ENCODE assay signal across 8 cellular contexts in genomic region chr15:68578960-68579935, GRCh38. TPM values are rescaled to one million over a fixed set of nuclear protein-coding genes. Genes with fewer than 3 reads are reported as not detected.
DNase-seq lines count a peak whose midpoint lies in the region; ATAC-seq and TF ChIP-seq lines count a peak whose summit lies in the region.

CORO2B (plus strand) TSS chr15:68578993; CDS start chr15:68579263, 270 bp downstream.

- peaks cover 27% of the 10 kb centered on the region for H3K27me3 ChIP-seq in CD8-positive, alpha-beta memory T cell (ENCODE audit: insufficient read depth, low read length, poor library complexity, severe bottlenecking)
- no peaks in the 10 kb centered on the region for H3K27me3 ChIP-seq in Karpas-422 (ENCODE audit: low read length)
- H3K27me3 ChIP-seq in gastroesophageal sphincter, result peaks cover 56% of the 10 kb centered on the region
- peaks cover 100% of the 10 kb centered on the region for H3K27me3 ChIP-seq in neutrophil

- TF ChIP-seq POLR2A in gastroesophageal sphincter (IDR thresholded peaks at IDR 0.05), result no peak

- peak within 1 kb of the TSS; percentile 61; the same call in 1 of the 2 replicates for H3K9ac ChIP-seq in Karpas-422 (ENCODE audit: low read length)

- POLR2A ChIA-PET in CD8-positive, alpha-beta memory T cell (lab: Charles Lee), result no interaction called here

- peaks cover 7 to 16% (median 8%) of the 10 kb centered on the region in 3 donors for H3K4me1 Mint-ChIP-seq in CD8-positive, alpha-beta memory T cell
- H3K4me1 Mint-ChIP-seq in activated T-cell treated with anti-CD3 and anti-CD28 coated beads, Interleukin-2, amount 50 U/mL, for 4 hours (ENCODE audit: low read depth), result peaks cover 12% of the 10 kb centered on the region

- H3K36me3 Mint-ChIP-seq in CD8-positive, alpha-beta memory T cell, result no peaks in the 10 kb centered on the region
- H3K36me3 Mint-ChIP-seq in activated T-cell treated with anti-CD3 and anti-CD28 coated beads, Interleukin-2, amount 50 U/mL, for 4 hours (ENCODE audit: insufficient read depth), result no peaks in the 10 kb centered on the region

- H3K4me3 ChIP-seq in CD8-positive, alpha-beta memory T cell (ENCODE audit: low read length), result peak within 1 kb of the TSS; percentile 59
- H3K4me3 ChIP-seq in Karpas-422 (ENCODE audit: low read length) (peak within 1 kb of the TSS; percentile 47; the same call in 1 of the 2 replicates), gastroesophageal sphincter (peak within 1 kb of the TSS; percentile 31 to 66), neutrophil (ENCODE audit: low read depth in 1 of 2, low read length in 1 of 2) (peak within 1 kb of the TSS; percentile 52 to 69)

- no peaks in the 10 kb centered on the region for H3K9me3 ChIP-seq in CD8-positive, alpha-beta memory T cell (ENCODE audit: low read length)
- H3K9me3 ChIP-seq in Karpas-422 (ENCODE audit: low read length), result no peaks in the 10 kb centered on the region
- H3K9me3 ChIP-seq in gastroesophageal sphincter, result no peaks in the 10 kb centered on the region
- no peaks in the 10 kb centered on the region for H3K9me3 ChIP-seq in neutrophil

- H3K4me3 Mint-ChIP-seq in CD8-positive, alpha-beta memory T cell, result peak within 1 kb of the TSS; percentile 48 to 86 (median 80)
- peak within 1 kb of the TSS; percentile 76 for H3K4me3 Mint-ChIP-seq in activated T-cell treated with anti-CD3 and anti-CD28 coated beads, Interleukin-2, amount 50 U/mL, for 4 hours

- no peak within 1 kb of the TSS for H3K27ac ChIP-seq in CD8-positive, alpha-beta memory T cell (ENCODE audit: low read depth, low read length)
- peak within 1 kb of the TSS; percentile 89 for H3K27ac ChIP-seq in Karpas-422 (ENCODE audit: low read length)
- peak within 1 kb of the TSS; percentile 1 to 88 (median 82) for H3K27ac ChIP-seq in gastroesophageal sphincter
- no peak within 1 kb of the TSS for H3K27ac ChIP-seq in neutrophil

- H3K27me3 Mint-ChIP-seq in CD8-positive, alpha-beta memory T cell, result peaks cover 42 to 60% of the 10 kb centered on the region in 2 donors
- peaks cover 48% of the 10 kb centered on the region for H3K27me3 Mint-ChIP-seq in activated T-cell treated with anti-CD3 and anti-CD28 coated beads, Interleukin-2, amount 50 U/mL, for 4 hours (ENCODE audit: low read depth)

- peaks cover 0 to 2% (median 0%) of the 10 kb centered on the region in 5 donors for H3K9me3 Mint-ChIP-seq in CD8-positive, alpha-beta memory T cell
- H3K9me3 Mint-ChIP-seq in activated T-cell treated with anti-CD3 and anti-CD28 coated beads, Interleukin-2, amount 50 U/mL, for 4 hours, result no peaks in the 10 kb centered on the region

- no peaks in the 10 kb centered on the region for H3K9me2 ChIP-seq in Karpas-422 (replicated peaks; ENCODE audit: insufficient read depth, low read length)

- H3K79me2 ChIP-seq in Karpas-422 (ENCODE audit: low read length), result no peaks in the 10 kb centered on the region

- no peak within 1 kb of the TSS for H2AFZ ChIP-seq in Karpas-422 (ENCODE audit: low read length)

- H4K20me1 ChIP-seq in Karpas-422 (ENCODE audit: insufficient read depth, low read depth, low read length), result no peaks in the 10 kb centered on the region; the same call in 1 of the 2 replicates

- ATAC-seq in activated T-cell treated with anti-CD3 and anti-CD28 coated beads, Interleukin-2, amount 50 U/mL, for 4 hours, result peak; percentile 32 to 47
- peak; percentile 39 for ATAC-seq in gastroesophageal sphincter
- no peak for ATAC-seq in HG02981 (IDR thresholded peaks at IDR 0.05; ENCODE audit: unreplicated experiment)

- CTCF ChIA-PET in CD8-positive, alpha-beta memory T cell (lab: Charles Lee), result interaction anchor here (2.0 kb wide), 1 partner anchor 19 kb away, joined by 4 read pairs; no protein-coding TSS in a partner anchor

- TF ChIP-seq EP300 in gastroesophageal sphincter (IDR thresholded peaks at IDR 0.05), result no peak

- 20% methylated on average over 9 of the region's 96 CpGs; no CpG with 5 or more reads in 1 of the 2 donors for WGBS in gastroesophageal sphincter (ENCODE audit: low coverage in 1 of 2), 2 donors

- peak within 1 kb of the TSS; percentile 68 for H3K4me2 ChIP-seq in Karpas-422 (ENCODE audit: low read depth, low read length, poor library complexity, severe bottlenecking)

- TF ChIP-seq CTCF in gastroesophageal sphincter (IDR thresholded peaks at IDR 0.05) (no peak), neutrophil (IDR thresholded peaks at IDR 0.05) (no peak)

- H3K36me3 ChIP-seq in CD8-positive, alpha-beta memory T cell (ENCODE audit: insufficient read depth, low read length), result no peaks in the 10 kb centered on the region
- H3K36me3 ChIP-seq in Karpas-422 (ENCODE audit: insufficient read depth, low read length), result no peaks in the 10 kb centered on the region
- no peaks in the 10 kb centered on the region for H3K36me3 ChIP-seq in gastroesophageal sphincter
- no peaks in the 10 kb centered on the region for H3K36me3 ChIP-seq in neutrophil

- peak within 1 kb of the TSS in 1 of 8 donors; percentile 52 for H3K27ac Mint-ChIP-seq in CD8-positive, alpha-beta memory T cell

- H3K4me1 ChIP-seq in CD8-positive, alpha-beta memory T cell (ENCODE audit: insufficient read depth, low read length), result peaks cover 7% of the 10 kb centered on the region
- H3K4me1 ChIP-seq in Karpas-422 (ENCODE audit: low read length), result peaks cover 77% of the 10 kb centered on the region
- peaks cover 0 to 35% (median 6%) of the 10 kb centered on the region in 3 donors for H3K4me1 ChIP-seq in gastroesophageal sphincter
- H3K4me1 ChIP-seq in neutrophil (ENCODE audit: control insufficient read depth in 1 of 2, insufficient read depth in 1 of 2, low read depth in 1 of 2, low read length in 1 of 2), result peaks cover 19 to 26% of the 10 kb centered on the region in 2 experiments

- no peak for DNase-seq in CD8-positive, alpha-beta memory T cell
- DNase-seq in Karpas-422 (peak; percentile 44), CD1c-positive myeloid dendritic cell (ENCODE audit: extremely low spot score) (no peak), SIG-M5 treated with dmso at 0.1 percent for 504 hours (lab: John Stamatoyannopoulos, UW; ENCODE audit: unreplicated experiment) (no peak)
- no peak for DNase-seq in activated T-cell treated with anti-CD3 and anti-CD28 coated beads, Interleukin-2, amount 50 U/mL, for 4 hours

RNA-seq across cellular contexts. Expression of gene CORO2B, which starts in this region (rescaled TPM):
- not detected for total RNA-seq in CD8-positive, alpha-beta memory T cell
- not detected for polyA plus RNA-seq in CD8-positive, alpha-beta memory T cell
- 0.26 and 0.69 TPM in 2 replicates for total RNA-seq in Karpas-422 (2014; rRNA removed; shearing (Covaris generic); ENCODE audit: low replicate concordance)
- total RNA-seq in activated T-cell treated with anti-CD3 and anti-CD28 coated beads, Interleukin-2, amount 50 U/mL, for 4 hours, result under 1 TPM; 0.08 TPM
- 1 to 10 TPM; 3.2 to 9.1 (median 6.6) TPM for total RNA-seq in gastroesophageal sphincter

Comparison
In these comparisons a context has a peak if more than half of its experiments do, and no peak if none do; other contexts are left out.
1. Peak in DNase-seq, H3K4me3 ChIP-seq, H3K27ac ChIP-seq, H3K9ac ChIP-seq and H3K4me2 ChIP-seq in Karpas-422; RNA of the gene not detected or under 1 TPM.
2. Peak in ATAC-seq in activated T-cell treated with anti-CD3 and anti-CD28 coated beads, Interleukin-2, amount 50 U/mL, for 4 hours; RNA of the gene not detected or under 1 TPM.
3. H3K27ac ChIP-seq: peak in gastroesophageal sphincter (4 of 4); none in CD8-positive, alpha-beta memory T cell (single experiment) and neutrophil (single experiment).
4. Peak in every context shown above with its lines, with median percentiles within 50 percentile points of each other: H3K4me3 ChIP-seq.